In genomic region chr6:84756466-84756865, GRCh38 we compare ENCODE assay signal across 1 cellular context.
TF ChIP-seq lines count a peak whose summit lies in the region.

No MANE protein-coding gene starts in this region.

TF ChIP-seq in K562, 482 proteins besides CTCF, POLR2A, EP300 and RAD21 (continued from another document):
- TF ChIP-seq, protein P1, sequence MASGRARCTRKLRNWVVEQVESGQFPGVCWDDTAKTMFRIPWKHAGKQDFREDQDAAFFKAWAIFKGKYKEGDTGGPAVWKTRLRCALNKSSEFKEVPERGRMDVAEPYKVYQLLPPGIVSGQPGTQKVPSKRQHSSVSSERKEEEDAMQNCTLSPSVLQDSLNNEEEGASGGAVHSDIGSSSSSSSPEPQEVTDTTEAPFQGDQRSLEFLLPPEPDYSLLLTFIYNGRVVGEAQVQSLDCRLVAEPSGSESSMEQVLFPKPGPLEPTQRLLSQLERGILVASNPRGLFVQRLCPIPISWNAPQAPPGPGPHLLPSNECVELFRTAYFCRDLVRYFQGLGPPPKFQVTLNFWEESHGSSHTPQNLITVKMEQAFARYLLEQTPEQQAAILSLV (tag; IDR thresholded peaks at IDR 0.05): no peak
- TF ChIP-seq, protein P2, sequence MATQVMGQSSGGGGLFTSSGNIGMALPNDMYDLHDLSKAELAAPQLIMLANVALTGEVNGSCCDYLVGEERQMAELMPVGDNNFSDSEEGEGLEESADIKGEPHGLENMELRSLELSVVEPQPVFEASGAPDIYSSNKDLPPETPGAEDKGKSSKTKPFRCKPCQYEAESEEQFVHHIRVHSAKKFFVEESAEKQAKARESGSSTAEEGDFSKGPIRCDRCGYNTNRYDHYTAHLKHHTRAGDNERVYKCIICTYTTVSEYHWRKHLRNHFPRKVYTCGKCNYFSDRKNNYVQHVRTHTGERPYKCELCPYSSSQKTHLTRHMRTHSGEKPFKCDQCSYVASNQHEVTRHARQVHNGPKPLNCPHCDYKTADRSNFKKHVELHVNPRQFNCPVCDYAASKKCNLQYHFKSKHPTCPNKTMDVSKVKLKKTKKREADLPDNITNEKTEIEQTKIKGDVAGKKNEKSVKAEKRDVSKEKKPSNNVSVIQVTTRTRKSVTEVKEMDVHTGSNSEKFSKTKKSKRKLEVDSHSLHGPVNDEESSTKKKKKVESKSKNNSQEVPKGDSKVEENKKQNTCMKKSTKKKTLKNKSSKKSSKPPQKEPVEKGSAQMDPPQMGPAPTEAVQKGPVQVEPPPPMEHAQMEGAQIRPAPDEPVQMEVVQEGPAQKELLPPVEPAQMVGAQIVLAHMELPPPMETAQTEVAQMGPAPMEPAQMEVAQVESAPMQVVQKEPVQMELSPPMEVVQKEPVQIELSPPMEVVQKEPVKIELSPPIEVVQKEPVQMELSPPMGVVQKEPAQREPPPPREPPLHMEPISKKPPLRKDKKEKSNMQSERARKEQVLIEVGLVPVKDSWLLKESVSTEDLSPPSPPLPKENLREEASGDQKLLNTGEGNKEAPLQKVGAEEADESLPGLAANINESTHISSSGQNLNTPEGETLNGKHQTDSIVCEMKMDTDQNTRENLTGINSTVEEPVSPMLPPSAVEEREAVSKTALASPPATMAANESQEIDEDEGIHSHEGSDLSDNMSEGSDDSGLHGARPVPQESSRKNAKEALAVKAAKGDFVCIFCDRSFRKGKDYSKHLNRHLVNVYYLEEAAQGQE (CRISPR knock-in tag; IDR thresholded peaks at IDR 0.05; ENCODE audit: low read depth): no peak
- TF ChIP-seq FOXJ2 (tag; IDR thresholded peaks at IDR 0.05) (no peak), PTTG1 (tag; IDR thresholded peaks at IDR 0.05; ENCODE audit: low read depth) (no peak), SNRNP70 (optimal IDR thresholded peaks at IDR 0.05; ENCODE audit: low read depth, low read length) (no peak), ZNF184 (CRISPR knock-in tag; IDR thresholded peaks at IDR 0.05) (no peak), ZNF384 (IDR thresholded peaks at IDR 0.05; ENCODE audit: low read depth, low read length) (no peak), ZNF583 (CRISPR knock-in tag; IDR thresholded peaks at IDR 0.05) (no peak), HEY1 (CRISPR knock-in tag; IDR thresholded peaks at IDR 0.05; ENCODE audit: borderline replicate concordance) (no peak)
- TF ChIP-seq, protein P3, sequence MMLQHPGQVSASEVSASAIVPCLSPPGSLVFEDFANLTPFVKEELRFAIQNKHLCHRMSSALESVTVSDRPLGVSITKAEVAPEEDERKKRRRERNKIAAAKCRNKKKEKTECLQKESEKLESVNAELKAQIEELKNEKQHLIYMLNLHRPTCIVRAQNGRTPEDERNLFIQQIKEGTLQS (IDR thresholded peaks at IDR 0.05): no peak
- TF ChIP-seq, protein P3 (CRISPR knock-in tag; conservative IDR thresholded peaks at IDR 0.05): no peak
- TF ChIP-seq, protein P4, sequence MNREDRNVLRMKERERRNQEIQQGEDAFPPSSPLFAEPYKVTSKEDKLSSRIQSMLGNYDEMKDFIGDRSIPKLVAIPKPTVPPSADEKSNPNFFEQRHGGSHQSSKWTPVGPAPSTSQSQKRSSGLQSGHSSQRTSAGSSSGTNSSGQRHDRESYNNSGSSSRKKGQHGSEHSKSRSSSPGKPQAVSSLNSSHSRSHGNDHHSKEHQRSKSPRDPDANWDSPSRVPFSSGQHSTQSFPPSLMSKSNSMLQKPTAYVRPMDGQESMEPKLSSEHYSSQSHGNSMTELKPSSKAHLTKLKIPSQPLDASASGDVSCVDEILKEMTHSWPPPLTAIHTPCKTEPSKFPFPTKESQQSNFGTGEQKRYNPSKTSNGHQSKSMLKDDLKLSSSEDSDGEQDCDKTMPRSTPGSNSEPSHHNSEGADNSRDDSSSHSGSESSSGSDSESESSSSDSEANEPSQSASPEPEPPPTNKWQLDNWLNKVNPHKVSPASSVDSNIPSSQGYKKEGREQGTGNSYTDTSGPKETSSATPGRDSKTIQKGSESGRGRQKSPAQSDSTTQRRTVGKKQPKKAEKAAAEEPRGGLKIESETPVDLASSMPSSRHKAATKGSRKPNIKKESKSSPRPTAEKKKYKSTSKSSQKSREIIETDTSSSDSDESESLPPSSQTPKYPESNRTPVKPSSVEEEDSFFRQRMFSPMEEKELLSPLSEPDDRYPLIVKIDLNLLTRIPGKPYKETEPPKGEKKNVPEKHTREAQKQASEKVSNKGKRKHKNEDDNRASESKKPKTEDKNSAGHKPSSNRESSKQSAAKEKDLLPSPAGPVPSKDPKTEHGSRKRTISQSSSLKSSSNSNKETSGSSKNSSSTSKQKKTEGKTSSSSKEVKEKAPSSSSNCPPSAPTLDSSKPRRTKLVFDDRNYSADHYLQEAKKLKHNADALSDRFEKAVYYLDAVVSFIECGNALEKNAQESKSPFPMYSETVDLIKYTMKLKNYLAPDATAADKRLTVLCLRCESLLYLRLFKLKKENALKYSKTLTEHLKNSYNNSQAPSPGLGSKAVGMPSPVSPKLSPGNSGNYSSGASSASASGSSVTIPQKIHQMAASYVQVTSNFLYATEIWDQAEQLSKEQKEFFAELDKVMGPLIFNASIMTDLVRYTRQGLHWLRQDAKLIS (CRISPR knock-in tag; IDR thresholded peaks at IDR 0.05): no peak
- TF ChIP-seq, protein P5, sequence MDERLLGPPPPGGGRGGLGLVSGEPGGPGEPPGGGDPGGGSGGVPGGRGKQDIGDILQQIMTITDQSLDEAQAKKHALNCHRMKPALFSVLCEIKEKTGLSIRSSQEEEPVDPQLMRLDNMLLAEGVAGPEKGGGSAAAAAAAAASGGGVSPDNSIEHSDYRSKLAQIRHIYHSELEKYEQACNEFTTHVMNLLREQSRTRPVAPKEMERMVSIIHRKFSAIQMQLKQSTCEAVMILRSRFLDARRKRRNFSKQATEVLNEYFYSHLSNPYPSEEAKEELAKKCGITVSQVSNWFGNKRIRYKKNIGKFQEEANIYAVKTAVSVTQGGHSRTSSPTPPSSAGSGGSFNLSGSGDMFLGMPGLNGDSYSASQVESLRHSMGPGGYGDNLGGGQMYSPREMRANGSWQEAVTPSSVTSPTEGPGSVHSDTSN (CRISPR knock-in tag; IDR thresholded peaks at IDR 0.05; ENCODE audit: low read depth): no peak
- TF ChIP-seq, protein P5 (tag; conservative IDR thresholded peaks at IDR 0.05; ENCODE audit: low read depth): no peak
